In genomic region chrX:41889317-41890025, GRCh38 we compare ENCODE assay signal across 1 cellular context.
TF ChIP-seq lines count a peak whose summit lies in the region.

No MANE protein-coding gene starts in this region.

TF ChIP-seq in endothelial cell of umbilical vein, 7 proteins besides CTCF, POLR2A, EP300 and RAD21:
- TF ChIP-seq POLR2AphosphoS5 (IDR thresholded peaks at IDR 0.05; ENCODE audit: insufficient read depth, low read depth, low read length) (no peak), JUN (IDR thresholded peaks at IDR 0.05; ENCODE audit: borderline replicate concordance, insufficient read depth, insufficient read length, low read depth) (peak; percentile 37), FOS (IDR thresholded peaks at IDR 0.05; ENCODE audit: borderline replicate concordance, insufficient read depth, low read length) (peak; percentile 55)
